ENCODE assay signal across 1 cellular context in the genomic region with DNA sequence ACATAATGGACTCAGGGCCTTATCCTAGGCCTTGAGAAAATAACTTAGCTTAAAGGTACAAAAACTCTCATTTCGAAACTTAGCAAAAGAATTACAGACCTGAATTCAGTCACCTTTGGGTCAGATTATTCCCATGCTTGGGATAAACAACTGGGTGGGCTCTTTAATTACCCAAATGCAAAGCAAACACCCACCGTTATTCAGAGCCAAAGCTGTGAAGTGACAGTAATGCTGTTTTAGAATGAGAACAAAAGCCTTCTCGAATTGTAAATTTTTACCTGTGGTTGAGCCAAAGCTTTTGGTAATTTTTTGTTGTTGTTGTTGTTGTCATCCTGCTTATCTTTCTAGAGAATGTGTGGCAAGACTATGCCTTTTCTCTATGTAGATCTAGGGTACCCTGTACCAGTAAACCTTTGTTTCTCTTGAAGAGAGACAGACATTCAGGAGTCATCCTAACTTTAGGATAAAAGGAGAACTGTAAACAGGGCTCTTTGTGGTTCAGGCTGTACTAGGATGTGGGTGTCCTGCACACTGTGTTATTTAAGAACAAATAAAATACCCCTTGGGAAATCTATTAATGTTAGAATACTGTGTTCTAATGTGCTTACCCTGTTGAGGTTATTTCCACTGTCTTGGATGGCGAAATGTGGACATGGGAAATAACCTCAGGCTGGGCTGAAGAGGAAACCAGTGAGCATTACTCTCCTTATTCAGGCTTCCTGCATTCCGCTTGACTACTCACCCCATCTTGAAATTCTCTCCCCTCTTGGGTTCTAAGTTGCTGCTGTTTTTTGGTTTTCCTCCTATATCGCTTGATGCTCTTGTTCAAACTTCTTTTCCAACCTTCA.
TF ChIP-seq lines count a peak whose summit lies in the region.

No MANE protein-coding gene starts in this region.

TF ChIP-seq in H1, 55 proteins besides CTCF, POLR2A, EP300 and RAD21:
- no peak for TF ChIP-seq CEBPB (IDR thresholded peaks at IDR 0.05; ENCODE audit: low read depth, low read length)
- no peak for TF ChIP-seq ASH2L (IDR thresholded peaks at IDR 0.05; ENCODE audit: low read length)
